15 cellular contexts compared by ENCODE assay signal in the genomic region with DNA sequence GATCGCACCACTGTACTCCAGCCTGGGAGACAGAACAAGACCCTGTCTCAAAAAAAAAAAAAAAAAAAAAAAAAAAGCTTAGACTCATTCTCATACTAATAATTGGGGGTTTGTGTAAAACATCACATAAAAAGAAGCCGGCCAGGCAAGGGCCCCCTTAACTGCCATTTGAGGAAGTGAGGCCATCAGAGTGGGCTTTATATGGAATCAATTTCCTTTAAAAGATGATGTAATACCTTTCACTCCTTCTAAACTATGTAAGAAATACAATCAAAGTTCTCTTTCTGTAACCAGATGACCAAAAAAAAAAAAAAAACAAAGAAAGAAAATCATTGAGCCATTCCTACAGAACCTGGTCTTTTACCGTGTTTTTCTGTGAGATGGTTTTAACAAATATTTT. TPM values are rescaled to one million over a fixed set of nuclear protein-coding genes. Genes with fewer than 3 reads are reported as not detected.
DNase-seq lines count a peak whose midpoint lies in the region; ATAC-seq lines count a peak whose summit lies in the region.
"Had no signal": no experiment of that assay in that cellular context is flagged by ENCODE, and none has a peak within 500 bp of the region (broad histone marks: within the 10 kb centered on the region; RNA-seq: fewer than 3 reads in every experiment).

No MANE protein-coding gene starts in this region.

- H3K4me1 Mint-ChIP-seq in natural killer cell treated with Interleukin-12 subunit alpha and Interleukin-12 subunit beta and Interleukin-15 and Interleukin-18, amount 100 ng/mL, for 72 hours (ENCODE audit: low read depth in 2 of 2), result peaks cover 13 to 15% of the 10 kb centered on the region in 2 donors

- DNase-seq in NOMO-1 treated with DMSO at 0.1 percent for 48 hours (lab: John Stamatoyannopoulos, UW; ENCODE audit: unreplicated experiment), result peak; percentile 2
- no peak for DNase-seq in NOMO-1 treated with dmso at 0.1 percent for 144 hours (lab: John Stamatoyannopoulos, UW; ENCODE audit: unreplicated experiment)
- DNase-seq in KBM-7, result peak; percentile 5
- DNase-seq in ecto neural progenitor cell (ENCODE audit: low spot score), result peak; percentile 5
- no peak for DNase-seq in HUDEP-2 (lab: John Stamatoyannopoulos, UW; ENCODE audit: unreplicated experiment in 76 of 76)
- no peak for DNase-seq in NCI-H2107 (lab: John Stamatoyannopoulos, UW)
- no peak for DNase-seq in natural killer cell treated with Interleukin-12 subunit alpha and Interleukin-12 subunit beta and Interleukin-15 and Interleukin-18, amount 100 ng/mL, for 72 hours (ENCODE audit: low spot score)
- DNase-seq: 8988T; AML-193; Caco-2; CD8-positive, alpha-beta memory T cell; DND-41; GF-D8; GM23248; IMR-90 had no signal

- H3K27me3 Mint-ChIP-seq in natural killer cell treated with Interleukin-12 subunit alpha and Interleukin-12 subunit beta and Interleukin-15 and Interleukin-18, amount 100 ng/mL, for 72 hours, result peaks cover 26 to 27% of the 10 kb centered on the region in 2 donors

- H3K9me3 Mint-ChIP-seq in natural killer cell treated with Interleukin-12 subunit alpha and Interleukin-12 subunit beta and Interleukin-15 and Interleukin-18, amount 100 ng/mL, for 72 hours, result peaks cover 7% of the 10 kb centered on the region

- ATAC-seq in natural killer cell treated with Interleukin-12 subunit alpha and Interleukin-12 subunit beta and Interleukin-15 and Interleukin-18, amount 100 ng/mL, for 72 hours, result no peak

- H3K4me3 Mint-ChIP-seq in natural killer cell treated with Interleukin-12 subunit alpha and Interleukin-12 subunit beta and Interleukin-15 and Interleukin-18, amount 100 ng/mL, for 72 hours, result no peak overlapping the region
- H3K4me3 Mint-ChIP-seq: CD8-positive, alpha-beta memory T cell had no signal

- H3K36me3 Mint-ChIP-seq in natural killer cell treated with Interleukin-12 subunit alpha and Interleukin-12 subunit beta and Interleukin-15 and Interleukin-18, amount 100 ng/mL, for 72 hours, result peaks cover 18% of the 10 kb centered on the region

- in situ Hi-C loops in KBM-7 (cut with MboI; ENCODE audit: low pct_unique_long_range_greater_than_20kb, low sequenced_read_pairs), result no loop called here

- no peak overlapping the region for H3K27ac Mint-ChIP-seq in natural killer cell treated with Interleukin-12 subunit alpha and Interleukin-12 subunit beta and Interleukin-15 and Interleukin-18, amount 100 ng/mL, for 72 hours
- H3K27ac Mint-ChIP-seq: CD8-positive, alpha-beta memory T cell had no signal

RNA-seq across cellular contexts. Expression of gene GPR55, which starts 13.1 kb away (rescaled TPM):
- total RNA-seq in natural killer cell treated with Interleukin-12 subunit alpha and Interleukin-12 subunit beta and Interleukin-15 and Interleukin-18, amount 100 ng/mL, for 72 hours, result 1 to 10 TPM in 1 of 2 donors, under 1 TPM in 1; 0.26 to 5.5 TPM
- total RNA-seq: Caco-2, GM23248, IMR-90 had no signal

RNA-seq across cellular contexts. Expression of gene SPATA3, which starts 57.8 kb away (rescaled TPM):
- total RNA-seq in natural killer cell treated with Interleukin-12 subunit alpha and Interleukin-12 subunit beta and Interleukin-15 and Interleukin-18, amount 100 ng/mL, for 72 hours, result under 1 TPM in 1 of 2 donors, not detected in 1; 0.50 TPM
- total RNA-seq: Caco-2, GM23248, IMR-90 had no signal

Comparison
In these comparisons a context has a peak if more than half of its experiments do, and no peak if none do; other contexts are left out.
1. DNase-seq: peak in NOMO-1 treated with DMSO at 0.1 percent for 48 hours (single experiment), KBM-7 (single experiment) and ecto neural progenitor cell (single experiment); none in NOMO-1 treated with dmso at 0.1 percent for 144 hours (single experiment), HUDEP-2 (0 of 76), NCI-H2107 (single experiment) and natural killer cell treated with Interleukin-12 subunit alpha and Interleukin-12 subunit beta and Interleukin-15 and Interleukin-18, amount 100 ng/mL, for 72 hours (single experiment).